ENCODE assay signal across 8 cellular contexts in the genomic region with DNA sequence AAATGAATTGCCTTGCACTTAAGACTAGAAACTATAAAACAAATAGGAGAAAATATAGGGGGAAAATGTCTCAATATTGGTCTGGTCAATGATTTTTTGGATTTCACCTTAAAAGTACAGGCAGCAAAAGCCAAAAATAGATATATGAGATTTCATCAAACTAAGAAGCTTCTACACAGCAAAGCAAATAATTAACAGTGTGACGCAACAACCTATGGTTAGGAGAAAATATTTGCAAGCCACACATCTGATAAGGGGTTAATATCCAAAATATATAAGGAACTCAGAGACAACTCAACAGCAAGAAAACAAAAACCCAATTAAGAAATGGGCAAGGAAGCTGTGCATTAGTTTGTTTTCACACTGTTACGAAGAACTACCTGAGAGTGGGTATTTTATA.
"Had no signal": no experiment of that assay in that cellular context is flagged by ENCODE, and none has a peak within 500 bp of the region (broad histone marks: within the 10 kb centered on the region; RNA-seq: fewer than 3 reads in every experiment).

No MANE protein-coding gene starts in this region.

- H3K36me3 ChIP-seq: HAP-1 had no signal

- H3K36me3 Mint-ChIP-seq: IgD-negative memory B cell had no signal

- H3K4me3 Mint-ChIP-seq: HFFc6, IgD-negative memory B cell had no signal

- H3K27ac ChIP-seq: GM23248, HL-60 had no signal

- H3K4me1 ChIP-seq: HAP-1 had no signal

- H3K4me3 ChIP-seq: GM23248, HAP-1 had no signal

- H3K27ac Mint-ChIP-seq: HFFc6, IgD-negative memory B cell had no signal

- ATAC-seq: HCT116 had no signal

- DNase-seq: GM23248, GOT3, H7, HFFc6 had no signal

- H3K4me1 Mint-ChIP-seq: IgD-negative memory B cell had no signal

- H3K9me3 ChIP-seq: HAP-1 had no signal

- H3K9ac ChIP-seq: GM23248 had no signal

- H2AFZ ChIP-seq: GM23248 had no signal
